ENCODE assay signal across 13 cellular contexts in genomic region chr17:29146369-29146972, GRCh38. TPM values are rescaled to one million over a fixed set of nuclear protein-coding genes. Genes with fewer than 3 reads are reported as not detected.
DNase-seq lines count a peak whose midpoint lies in the region; ATAC-seq, FAIRE-seq and TF ChIP-seq lines count a peak whose summit lies in the region.
"Had no signal": no experiment of that assay in that cellular context is flagged by ENCODE, and none has a peak within 500 bp of the region (broad histone marks: within the 10 kb centered on the region; RNA-seq: fewer than 3 reads in every experiment).

No MANE protein-coding gene starts in this region.

- peaks cover 67% of the 10 kb centered on the region for H3K4me1 Mint-ChIP-seq in activated T-cell treated with anti-CD3 and anti-CD28 coated beads, Interleukin-2, amount 50 U/mL, for 24 hours (ENCODE audit: low read depth)

- H3K4me3 Mint-ChIP-seq in activated T-cell treated with anti-CD3 and anti-CD28 coated beads, Interleukin-2, amount 50 U/mL, for 24 hours: no peak overlapping the region
- H3K4me3 Mint-ChIP-seq: mesothelial cell of epicardium had no signal

- FAIRE-seq in bronchial epithelial cell (lab: Jason Lieb, UNC) (peak; percentile 66), GM19239 (lab: Jason Lieb, UNC) (no peak)

- no peaks in the 10 kb centered on the region for H3K27me3 Mint-ChIP-seq in activated T-cell treated with anti-CD3 and anti-CD28 coated beads, Interleukin-2, amount 50 U/mL, for 24 hours

- H3K4me3 ChIP-seq in PC-9 (no peak overlapping the region), bronchial epithelial cell (ENCODE audit: low read depth, low read length) (no peak overlapping the region), gastrocnemius medialis (no peak overlapping the region)
- H3K4me3 ChIP-seq: ovary, spleen had no signal

- BruUV-seq in PC-9 (replicated peaks; lab: Mats Ljungman, UMichigan): no TSS peak

- peaks cover 22% of the 10 kb centered on the region for H4K20me1 ChIP-seq in PC-9 (ENCODE audit: insufficient read depth)

- DNase-seq in activated T-cell treated with anti-CD3 and anti-CD28 coated beads, Interleukin-2, amount 50 U/mL, for 24 hours: no peak
- DNase-seq in activated T-cell treated with anti-CD3 and anti-CD28 coated beads for 4 hours (no peak), PC-9 (peak in 1 of 2 experiments; percentile 28), bronchial epithelial cell (ENCODE audit: low read depth) (no peak), gastrocnemius medialis (no peak), GM19239 (ENCODE audit: insufficient read length, low spot score) (no peak), NCI-H524 treated with DMSO at 0.1 percent for 48 hours (lab: John Stamatoyannopoulos, UW) (no peak)
- DNase-seq: NCI-H2029, ovary, SIG-M5, spleen had no signal

- no peak for TF ChIP-seq POLR2A in gastrocnemius medialis (IDR thresholded peaks at IDR 0.05)

- intact Hi-C loops in PC-9 (cut with micrococcal nuclease; ENCODE audit: unreplicated experiment) (no loop called here), gastrocnemius medialis (cut with DNase I; ENCODE audit: low total_unique reads) (loop anchor here (10.0 kb wide), 2 partner anchors 248 to 418 kb away; partner anchors contain the start of genes ABHD15, TAOK1 and TP53I13)

- H2AFZ ChIP-seq in PC-9: no peak overlapping the region

- H3K9me3 ChIP-seq in PC-9 (ENCODE audit: insufficient read depth, low read depth) (no peaks in the 10 kb centered on the region), gastrocnemius medialis (no peaks in the 10 kb centered on the region)
- H3K9me3 ChIP-seq: ovary, spleen had no signal

- POLR2A ChIA-PET in PC-9 (lab: Charles Lee; ENCODE audit: unreplicated experiment): interaction anchor here (0.6 to 1.1 kb wide), 3 partner anchors 32 to 148 kb away, joined by 5 to 10 read pairs (median 6); partner anchors contain the start of gene MYO18A

- no peaks in the 10 kb centered on the region for H3K9me3 Mint-ChIP-seq in activated T-cell treated with anti-CD3 and anti-CD28 coated beads, Interleukin-2, amount 50 U/mL, for 24 hours
- H3K9me3 Mint-ChIP-seq: mesothelial cell of epicardium had no signal

- ATAC-seq in gastrocnemius medialis (no peak), HG03439 (IDR thresholded peaks at IDR 0.05; ENCODE audit: unreplicated experiment) (no peak)

- H3K9me2 ChIP-seq in PC-9 (ENCODE audit: insufficient read depth): no peaks in the 10 kb centered on the region

- peaks cover 86% of the 10 kb centered on the region for H3F3A ChIP-seq in PC-9 (ENCODE audit: insufficient read depth, low read depth)

- in situ Hi-C loops in gastrocnemius medialis (cut with MboI; ENCODE audit: low sequenced_read_pairs in 4 of 4): loop anchor here in 3 of 4 donors (5.0 to 10.0 kb wide), 5 partner anchors 36 to 148 kb away; partner anchors contain the start of genes MYO18A (in 1 of the 3) and NUFIP2 (in 1 of the 3)

- no peaks in the 10 kb centered on the region for H3K36me3 Mint-ChIP-seq in activated T-cell treated with anti-CD3 and anti-CD28 coated beads, Interleukin-2, amount 50 U/mL, for 24 hours (ENCODE audit: low read depth)
- H3K36me3 Mint-ChIP-seq: mesothelial cell of epicardium had no signal

- peak overlapping the region; percentile 15 for H3K27ac Mint-ChIP-seq in activated T-cell treated with anti-CD3 and anti-CD28 coated beads, Interleukin-2, amount 50 U/mL, for 24 hours

- H3K79me2 ChIP-seq in PC-9 (ENCODE audit: low read depth): peaks cover 93% of the 10 kb centered on the region

- H3K4me2 ChIP-seq in PC-9: no peak overlapping the region

- no peaks in the 10 kb centered on the region for H3K27me3 ChIP-seq in PC-9 (ENCODE audit: insufficient read depth, low read depth)
- no peaks in the 10 kb centered on the region for H3K27me3 ChIP-seq in bronchial epithelial cell (ENCODE audit: control insufficient read depth, insufficient read depth, low read length)
- no peaks in the 10 kb centered on the region for H3K27me3 ChIP-seq in gastrocnemius medialis
- H3K27me3 ChIP-seq: ovary had no signal

- H3K4me1 ChIP-seq in PC-9 (replicated peaks; ENCODE audit: insufficient read depth): peaks cover 64% of the 10 kb centered on the region
- peaks cover 28 to 45% of the 10 kb centered on the region in 2 donors for H3K4me1 ChIP-seq in gastrocnemius medialis

- H3K27ac ChIP-seq in PC-9: peak overlapping the region; percentile 91
- H3K27ac ChIP-seq in gastrocnemius medialis: peak overlapping the region; percentile 76 to 98 (median 90)
- H3K27ac ChIP-seq: ovary had no signal

- CTCF ChIA-PET in PC-9 (lab: Charles Lee): interaction anchor here (1.3 to 3.4 kb wide), 3 partner anchors 22 to 145 kb away, joined by 6 to 29 read pairs (median 20); partner anchors contain the start of gene MYO18A

- no peak for TF ChIP-seq CTCF in PC-9 (conservative IDR thresholded peaks at IDR 0.05)
- no peak for TF ChIP-seq CTCF in bronchial epithelial cell (IDR thresholded peaks at IDR 0.05; ENCODE audit: insufficient read depth, low read length, severe bottlenecking)
- no peak for TF ChIP-seq CTCF in gastrocnemius medialis (IDR thresholded peaks at IDR 0.05 in 4 of 5, conservative IDR thresholded peaks at IDR 0.05 in 1 of 5)

- H3K36me3 ChIP-seq in PC-9 (ENCODE audit: low read depth) (peaks cover 6% of the 10 kb centered on the region; the same call in 1 of the 2 replicates), bronchial epithelial cell (ENCODE audit: control insufficient read depth, insufficient read depth, low read length) (peaks cover 3% of the 10 kb centered on the region), gastrocnemius medialis (no peaks in the 10 kb centered on the region)
- H3K36me3 ChIP-seq: ovary, spleen had no signal

RNA-seq across cellular contexts. Expression of gene MYO18A, which starts 33.7 kb away (rescaled TPM):
- total RNA-seq in PC-9 (2021) (150 and 158 TPM in 2 replicates), bronchial epithelial cell (23.4 and 57.6 TPM in 2 replicates), gastrocnemius medialis (1,000 to 10,000 TPM in 1 of 4 donors, 100 to 1,000 TPM in 3; 526 to 1,058 (median 835) TPM)
